ENCODE assay signal across 22 cellular contexts in genomic region chr17:3851461-3852100, GRCh38.
"Had no signal": no experiment of that assay in that cellular context is flagged by ENCODE, and none has a peak within 500 bp of the region (broad histone marks: within the 10 kb centered on the region; RNA-seq: fewer than 3 reads in every experiment).

No MANE protein-coding gene starts in this region.

- H3K9me3 Mint-ChIP-seq: activated CD4-positive, alpha-beta memory T cell treated with anti-CD3 and anti-CD28 coated beads, Interleukin-2, amount 10 ng/mL, durations not matched to agents 7 days and 5 days; activated naive CD8-positive, alpha-beta T cell treated with anti-CD3 and anti-CD28 coated beads for 36 hours; activated T-helper 17 cell treated with anti-CD3 and anti-CD28 coated beads, Interleukin-2, amount 50 U/mL, for 72 hours had no signal

- H3K27ac Mint-ChIP-seq: activated CD4-positive, alpha-beta memory T cell treated with anti-CD3 and anti-CD28 coated beads, Interleukin-2, amount 10 ng/mL, durations not matched to agents 7 days and 5 days; activated CD4-positive, alpha-beta T cell treated with anti-CD3 and anti-CD28 coated beads for 36 hours; activated naive CD8-positive, alpha-beta T cell treated with anti-CD3 and anti-CD28 coated beads for 36 hours; activated T-helper 17 cell treated with anti-CD3 and anti-CD28 coated beads, Interleukin-2, amount 50 U/mL, for 72 hours had no signal

- ATAC-seq: activated CD4-positive, alpha-beta T cell treated with anti-CD3 and anti-CD28 coated beads for 36 hours; activated T-helper 17 cell treated with anti-CD3 and anti-CD28 coated beads, Interleukin-2, amount 50 U/mL, for 72 hours; PC-3 had no signal

- DNase-seq: activated CD4-positive, alpha-beta memory T cell treated with anti-CD3 and anti-CD28 coated beads, Interleukin-2, amount 10 ng/mL, durations not matched to agents 7 days and 5 days; activated CD4-positive, alpha-beta T cell treated with anti-CD3 and anti-CD28 coated beads for 36 hours; activated CD4-positive, alpha-beta T cell treated with anti-CD3 and anti-CD28 coated beads, Interleukin-2, amount 50 U/mL, for 1 hour; activated gamma-delta T cell; activated naive CD8-positive, alpha-beta T cell treated with anti-CD3 and anti-CD28 coated beads for 36 hours; activated T-cell treated with anti-CD3 and anti-CD28 coated beads for 4 hours; activated T-cell treated with anti-CD3 and anti-CD28 coated beads, Interleukin-2, amount 50 U/mL, for 48 hours; cerebellar nuclear complex; MG63; NCI-H1105 treated with DMSO at 0.1 percent for 48 hours; NCI-H1436 treated with DMSO at 0.1 percent for 48 hours; NCI-H187; NCI-H2081; NCI-H446; NCI-H524; PC-3; SHP77 treated with DMSO at 0.1 percent for 48 hours; T-helper 2 cell; T1000 had no signal

- FAIRE-seq: TTC549 had no signal

- H3K27me3 ChIP-seq: MG63 had no signal

- H3K4me1 Mint-ChIP-seq: activated CD4-positive, alpha-beta T cell treated with anti-CD3 and anti-CD28 coated beads for 36 hours had no signal

- H3K9me3 ChIP-seq: MG63 had no signal

- H3K4me3 Mint-ChIP-seq: activated CD4-positive, alpha-beta memory T cell treated with anti-CD3 and anti-CD28 coated beads, Interleukin-2, amount 10 ng/mL, durations not matched to agents 7 days and 5 days; activated CD4-positive, alpha-beta T cell treated with anti-CD3 and anti-CD28 coated beads for 36 hours; activated naive CD8-positive, alpha-beta T cell treated with anti-CD3 and anti-CD28 coated beads for 36 hours; activated T-helper 17 cell treated with anti-CD3 and anti-CD28 coated beads, Interleukin-2, amount 50 U/mL, for 72 hours had no signal

- H3K4me3 ChIP-seq: MG63 had no signal

- H3K27ac ChIP-seq: VCaP had no signal

- H3K36me3 ChIP-seq: MG63 had no signal

- H3K36me3 Mint-ChIP-seq: activated naive CD8-positive, alpha-beta T cell treated with anti-CD3 and anti-CD28 coated beads for 36 hours had no signal
